In the genomic region with DNA sequence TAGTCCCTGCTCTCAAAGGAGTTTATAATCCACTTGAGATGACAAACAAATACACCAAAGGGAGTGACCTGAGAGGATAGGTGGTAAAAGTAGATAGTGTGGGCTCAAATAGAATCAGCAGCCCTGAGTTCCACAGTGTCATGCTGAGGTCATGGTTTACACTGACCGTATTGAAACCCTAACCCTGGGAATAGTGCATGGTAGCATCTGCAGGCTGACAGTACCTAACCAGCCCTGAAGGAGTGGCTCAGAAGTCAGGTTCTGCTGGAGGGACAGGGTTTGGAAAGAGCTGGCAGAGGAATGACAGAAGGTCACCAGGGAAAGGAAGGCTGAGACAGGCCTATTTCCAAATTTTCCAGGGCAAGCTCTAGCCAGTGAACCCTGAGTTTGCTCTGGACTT, we compare ENCODE assay signal across 21 cellular contexts. TPM values are rescaled to one million over a fixed set of nuclear protein-coding genes. Genes with fewer than 3 reads are reported as not detected.
DNase-seq lines count a peak whose midpoint lies in the region; ATAC-seq, FAIRE-seq and TF ChIP-seq lines count a peak whose summit lies in the region.
"Had no signal": no experiment of that assay in that cellular context is flagged by ENCODE, and none has a peak within 500 bp of the region (broad histone marks: within the 10 kb centered on the region; RNA-seq: fewer than 3 reads in every experiment).

No MANE protein-coding gene starts in this region.

- TF ChIP-seq EP300 in sigmoid colon (IDR thresholded peaks at IDR 0.05): no peak

- H3K4me3 Mint-ChIP-seq in endodermal cell: no peak overlapping the region
- H3K4me3 Mint-ChIP-seq: B cell; CD8-positive, alpha-beta T cell; GM23338 had no signal

- no peak overlapping the region for H3K9ac ChIP-seq in endodermal cell (ENCODE audit: extremely low read depth, low read length, poor library complexity, severe bottlenecking)
- H3K9ac ChIP-seq: BLaER1 treated with 17β-estradiol and CSF1 and Interleukin-3, amounts not matched to agents 10 nM and 100 nM had no signal

- TF ChIP-seq CTCF in bronchial epithelial cell (IDR thresholded peaks at IDR 0.05; ENCODE audit: insufficient read depth, low read length, severe bottlenecking): no peak
- peak; percentile 10 for TF ChIP-seq CTCF in endodermal cell (conservative IDR thresholded peaks at IDR 0.05)
- peak in 4 of 5 experiments; percentile 35 to 72 (median 47) for TF ChIP-seq CTCF in gastrocnemius medialis (IDR thresholded peaks at IDR 0.05 in 4 of 5, conservative IDR thresholded peaks at IDR 0.05 in 1 of 5)
- no peak for TF ChIP-seq CTCF in sigmoid colon (IDR thresholded peaks at IDR 0.05)

- TF ChIP-seq POLR2A in gastrocnemius medialis (IDR thresholded peaks at IDR 0.05): peak in 1 of 2 donors; percentile 44
- no peak for TF ChIP-seq POLR2A in sigmoid colon (IDR thresholded peaks at IDR 0.05)

- DNase-seq in bronchial epithelial cell (ENCODE audit: low read depth) (no peak), endodermal cell (no peak), gastrocnemius medialis (peak; percentile 61 to 87), NCI-H526 (lab: John Stamatoyannopoulos, UW) (no peak), sigmoid colon (no peak)
- DNase-seq: Calu3; CD8-positive, alpha-beta T cell; DMS53; DND-41; EL; HCEC 1CT; IMR-90 had no signal

- intact Hi-C loops in gastrocnemius medialis (cut with DNase I; ENCODE audit: low total_unique reads) (no loop called here), sigmoid colon (cut with DNase I) (no loop called here)

- peaks cover under 1% of the 10 kb centered on the region for H3K9me3 ChIP-seq in endodermal cell (ENCODE audit: control insufficient read depth, low read length)
- no peaks in the 10 kb centered on the region for H3K9me3 ChIP-seq in gastrocnemius medialis
- H3K9me3 ChIP-seq in sigmoid colon: no peaks in the 10 kb centered on the region

- no peaks in the 10 kb centered on the region for H3K27me3 ChIP-seq in bronchial epithelial cell (ENCODE audit: control insufficient read depth, insufficient read depth, low read length)
- no peaks in the 10 kb centered on the region for H3K27me3 ChIP-seq in endodermal cell (ENCODE audit: control insufficient read depth, insufficient read depth, low read length, poor library complexity, severe bottlenecking)
- no peaks in the 10 kb centered on the region for H3K27me3 ChIP-seq in gastrocnemius medialis
- H3K27me3 ChIP-seq in sigmoid colon: no peaks in the 10 kb centered on the region
- H3K27me3 ChIP-seq: BLaER1 treated with 17β-estradiol and CSF1 and Interleukin-3, amounts not matched to agents 10 nM and 100 nM had no signal

- FAIRE-seq in bronchial epithelial cell (lab: Jason Lieb, UNC): peak; percentile 82
- FAIRE-seq: GM12878, H54, HTR-8/SVneo had no signal

- WGBS in endodermal cell (ENCODE audit: insufficient coverage in 1 of 2, insufficient read length in 1 of 2), 2 experiments: 92 to 100% methylated on average over 1 of the region's 1 CpG
- 84 to 86% methylated on average over 1 of the region's 1 CpG for WGBS in sigmoid colon, 2 donors

- H3K27ac ChIP-seq in endodermal cell (ENCODE audit: low read depth, low read length) (no peak overlapping the region), gastrocnemius medialis (peak overlapping the region; percentile 43 to 94 (median 92)), sigmoid colon (no peak overlapping the region)
- H3K27ac ChIP-seq: BLaER1 treated with 17β-estradiol and CSF1 and Interleukin-3, amounts not matched to agents 10 nM and 100 nM had no signal

- H3K36me3 Mint-ChIP-seq in endodermal cell (ENCODE audit: low read depth): peaks cover 10% of the 10 kb centered on the region

- ATAC-seq in gastrocnemius medialis (peak; percentile 91 to 92), HG03039 (IDR thresholded peaks at IDR 0.05; ENCODE audit: unreplicated experiment) (no peak), GM21360 (IDR thresholded peaks at IDR 0.05; ENCODE audit: unreplicated experiment) (no peak)
- ATAC-seq: CD8-positive, alpha-beta T cell; GM12878; GM23338 had no signal

- peaks cover 10% of the 10 kb centered on the region for H3K4me1 Mint-ChIP-seq in endodermal cell
- H3K4me1 Mint-ChIP-seq: B cell, GM23338 had no signal

- H3K9me3 Mint-ChIP-seq in endodermal cell: peaks cover 13% of the 10 kb centered on the region
- H3K9me3 Mint-ChIP-seq: GM23338 had no signal

- H3K36me3 ChIP-seq in bronchial epithelial cell (ENCODE audit: control insufficient read depth, insufficient read depth, low read length): no peaks in the 10 kb centered on the region
- peaks cover 3% of the 10 kb centered on the region for H3K36me3 ChIP-seq in endodermal cell (ENCODE audit: control insufficient read depth, insufficient read depth, low read length)
- H3K36me3 ChIP-seq in gastrocnemius medialis: peaks cover 0 to 7% of the 10 kb centered on the region in 2 donors
- H3K36me3 ChIP-seq in sigmoid colon: no peaks in the 10 kb centered on the region

- H3K4me1 ChIP-seq in endodermal cell (ENCODE audit: control insufficient read depth, insufficient read depth, low read length) (no peaks in the 10 kb centered on the region), gastrocnemius medialis (peaks cover 9 to 29% of the 10 kb centered on the region in 2 donors), sigmoid colon (no peaks in the 10 kb centered on the region)
- H3K4me1 ChIP-seq: BLaER1 treated with 17β-estradiol and CSF1 and Interleukin-3, amounts not matched to agents 10 nM and 100 nM had no signal

- H3K4me3 ChIP-seq in bronchial epithelial cell (ENCODE audit: low read depth, low read length): no peak overlapping the region
- H3K4me3 ChIP-seq in endodermal cell (ENCODE audit: low read length): no peak overlapping the region
- no peak overlapping the region for H3K4me3 ChIP-seq in gastrocnemius medialis
- no peak overlapping the region for H3K4me3 ChIP-seq in sigmoid colon
- H3K4me3 ChIP-seq: BLaER1 treated with 17β-estradiol and CSF1 and Interleukin-3, amounts not matched to agents 10 nM and 100 nM; GM12878; GM23338 had no signal

- no peaks in the 10 kb centered on the region for H3K27me3 Mint-ChIP-seq in endodermal cell (ENCODE audit: insufficient read depth)
- H3K27me3 Mint-ChIP-seq: B cell had no signal

- no peak overlapping the region for H3K27ac Mint-ChIP-seq in endodermal cell
- H3K27ac Mint-ChIP-seq: B cell; CD8-positive, alpha-beta T cell; GM23338 had no signal

- in situ Hi-C loops in gastrocnemius medialis (cut with MboI; ENCODE audit: low sequenced_read_pairs in 4 of 4): no loop called here

RNA-seq across cellular contexts. Expression of gene TMPRSS5, which starts 9.2 kb away (rescaled TPM):
- total RNA-seq in bronchial epithelial cell (under 0.01 and 0.13 TPM in 2 replicates), endodermal cell (1 to 10 TPM; 1.0 to 1.2 TPM), gastrocnemius medialis (under 1 TPM in 3 of 4 donors, not detected in 1; 0.24 to 0.61 (median 0.36) TPM), sigmoid colon (1 to 10 TPM in 1 of 4 donors, under 1 TPM in 3; 0.36 to 1.4 (median 0.60) TPM)
- polyA plus RNA-seq in endodermal cell (2013, experiment 1 of 2): 2.9 TPM
- polyA plus RNA-seq in endodermal cell (2013, experiment 2 of 2): 2.3 TPM
- polyA plus RNA-seq in sigmoid colon: under 1 TPM in 1 of 3 donors, not detected in 2; 0.28 TPM
- total RNA-seq: G401, GM23338 had no signal
- polyA plus RNA-seq: GM23338 had no signal

RNA-seq across cellular contexts. Expression of gene ZW10, which starts 58.2 kb away (rescaled TPM):
- total RNA-seq in bronchial epithelial cell (16.3 and 19.6 TPM in 2 replicates), endodermal cell (10 to 100 TPM; 24.1 to 26.4 TPM), gastrocnemius medialis (10 to 100 TPM; 17.3 to 24.3 (median 20.2) TPM), sigmoid colon (10 to 100 TPM in 3 of 4 donors, 1 to 10 TPM in 1; 9.8 to 14.4 (median 12.8) TPM)
- polyA plus RNA-seq in endodermal cell (2013, experiment 1 of 2): 24.4 TPM
- polyA plus RNA-seq in endodermal cell (2013, experiment 2 of 2): 24.8 TPM
- polyA plus RNA-seq in sigmoid colon: 1 to 10 TPM; 6.5 to 8.5 (median 6.6) TPM

Comparison
In these comparisons a context has a peak if more than half of its experiments do, and no peak if none do; other contexts are left out.
1. DNase-seq: peak in gastrocnemius medialis (2 of 2); none in bronchial epithelial cell (single experiment), endodermal cell (single experiment), NCI-H526 (0 of 2) and sigmoid colon (single experiment).
2. CTCF ChIP-seq: peak in endodermal cell (single experiment) and gastrocnemius medialis (4 of 5); none in bronchial epithelial cell (single experiment) and sigmoid colon (0 of 4).
3. H3K27ac ChIP-seq: peak in gastrocnemius medialis (4 of 4); none in endodermal cell (single experiment) and sigmoid colon (0 of 4).
4. ATAC-seq: peak in gastrocnemius medialis (2 of 2); none in HG03039 (single experiment) and GM21360 (single experiment).